Comparison of ENCODE assay signal across 10 cellular contexts in the genomic region with DNA sequence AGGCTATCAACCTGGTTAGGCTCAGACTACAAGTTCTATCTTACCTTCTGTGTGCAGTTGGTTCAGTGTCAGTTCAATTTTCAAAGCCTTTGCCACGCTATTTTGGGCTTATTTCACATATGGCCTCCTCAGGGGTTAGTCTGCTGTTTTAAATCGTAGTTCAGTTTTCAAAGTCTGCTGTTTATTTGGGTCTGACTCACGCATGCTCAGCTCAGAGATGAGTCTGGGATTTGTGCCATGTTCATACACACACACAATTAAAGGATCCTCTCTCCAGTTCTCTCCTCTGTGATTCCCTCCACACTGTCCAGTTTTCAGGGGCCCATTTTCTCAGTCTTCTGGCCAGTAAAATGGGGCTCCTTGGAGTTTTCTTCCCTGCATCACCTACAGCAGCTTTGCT. TPM values are rescaled to one million over a fixed set of nuclear protein-coding genes. Genes with fewer than 3 reads are reported as not detected.
DNase-seq lines count a peak whose midpoint lies in the region; ATAC-seq, FAIRE-seq and TF ChIP-seq lines count a peak whose summit lies in the region.
"Had no signal": no experiment of that assay in that cellular context is flagged by ENCODE, and none has a peak within 500 bp of the region (broad histone marks: within the 10 kb centered on the region; RNA-seq: fewer than 3 reads in every experiment).

No MANE protein-coding gene starts in this region.

- H3K9ac ChIP-seq in GM23248, result peak overlapping the region; percentile 67

- 0 to 3% methylated on average over 3 of the region's 3 CpGs for WGBS in GM23248 (ENCODE audit: low coverage in 1 of 2, low lambda C conversion rate in 2 of 2, missing lambda C conversion rate in 2 of 2), 2 experiments
- WGBS in heart left ventricle, 4 donors, result 21 to 31% (median 24%) methylated on average over 3 of the region's 3 CpGs

- FAIRE-seq in GM19239 (lab: Jason Lieb, UNC), result no peak

- H3K9me2 ChIP-seq in GM23248 (ENCODE audit: insufficient read depth), result no peaks in the 10 kb centered on the region

- H3K4me1 ChIP-seq in GM23248 (ENCODE audit: insufficient read depth), result peaks cover 16% of the 10 kb centered on the region; the same call in 1 of the 2 replicates
- peaks cover 0 to 4% (median 0%) of the 10 kb centered on the region in 12 donors for H3K4me1 ChIP-seq in heart left ventricle

- H3K4me3 ChIP-seq in GM23248 (peak overlapping the region; percentile 60), heart left ventricle (peak overlapping the region in 4 of 12 donors; percentile 6 to 38 (median 16))

- H3K27ac ChIP-seq in GM23248 (peak overlapping the region; percentile 74), heart left ventricle (peak overlapping the region in 6 of 12 donors; percentile 4 to 55 (median 30))

- H3K9me3 ChIP-seq in GM23248 (ENCODE audit: low read depth), result no peaks in the 10 kb centered on the region
- H3K9me3 ChIP-seq in heart left ventricle, result no peaks in the 10 kb centered on the region

- no peaks in the 10 kb centered on the region for H4K20me1 ChIP-seq in GM23248 (ENCODE audit: insufficient read depth)

- in situ Hi-C loops in GM23248 (cut with MboI), result no loop called here

- H3K36me3 ChIP-seq in GM23248 (ENCODE audit: low read depth) (no peaks in the 10 kb centered on the region), heart left ventricle (no peaks in the 10 kb centered on the region)

- no peak for TF ChIP-seq POLR2A in heart left ventricle (IDR thresholded peaks at IDR 0.05)

- H3K27me3 ChIP-seq in GM23248 (replicated peaks; ENCODE audit: insufficient read depth), result no peaks in the 10 kb centered on the region
- H3K27me3 ChIP-seq in heart left ventricle, result peaks cover 0 to 2% (median 0%) of the 10 kb centered on the region in 9 donors

- peak overlapping the region; percentile 68 for H3K4me2 ChIP-seq in GM23248 (ENCODE audit: unreplicated experiment)

- H3F3A ChIP-seq in GM23248 (ENCODE audit: insufficient read depth), result peaks cover 5% of the 10 kb centered on the region; the same call in 1 of the 2 replicates

- intact Hi-C loops in heart left ventricle (cut with DNase I) (no loop called here), sciatic nerve (cut with DNase I) (no loop called here)

- H3K79me2 ChIP-seq in GM23248 (ENCODE audit: insufficient read depth), result no peaks in the 10 kb centered on the region

- peak; percentile 83 for DNase-seq in GM23248
- DNase-seq in amniotic epithelial cell (ENCODE audit: low read depth), result peak; percentile 59
- DNase-seq in heart left ventricle, result peak in 2 of 5 donors; percentile 10 to 22
- no peak for DNase-seq in sciatic nerve (ENCODE audit: low spot score)
- no peak for DNase-seq in GF-D8 (lab: John Stamatoyannopoulos, UW)
- DNase-seq in COLO668 (lab: John Stamatoyannopoulos, UW; ENCODE audit: unreplicated experiment), result no peak
- no peak for DNase-seq in activated CD4-positive, alpha-beta T cell treated with anti-CD3 and anti-CD28 coated beads for 1 hour
- no peak for DNase-seq in GM19239 (ENCODE audit: insufficient read length, low spot score)
- DNase-seq: activated T-cell treated with anti-CD3 and anti-CD28 coated beads, Interleukin-2, amount 50 U/mL, for 48 hours; Kasumi-1 had no signal

- H2AFZ ChIP-seq in GM23248, result peak overlapping the region; percentile 87

- no peak for TF ChIP-seq CTCF in heart left ventricle (IDR thresholded peaks at IDR 0.05)

- ATAC-seq in heart left ventricle (peak in 3 of 4 donors; percentile 69 to 73 (median 73)), sciatic nerve (peak; percentile 88)

RNA-seq across cellular contexts. Expression of gene ZFX, which starts 32.2 kb away (rescaled TPM):
- total RNA-seq in GM23248 (2014; rRNA removed; shearing (Covaris generic)), result 24.1 and 26.7 TPM in 2 replicates
- 16.7 and 19.6 TPM in 2 replicates for polyA plus RNA-seq in GM23248 (2016; fragmentation: Nextera tagmentation; extraction: Ambion mirVana)
- 10 to 100 TPM; 29.5 to 70.5 (median 44.8) TPM for total RNA-seq in heart left ventricle
- 1 to 10 TPM; 6.4 to 6.9 TPM for polyA plus RNA-seq in heart left ventricle
- total RNA-seq in sciatic nerve, result 75.1 TPM

Comparison
In these comparisons a context has a peak if more than half of its experiments do, and no peak if none do; other contexts are left out.
1. DNase-seq: peak in GM23248 (single experiment) and amniotic epithelial cell (single experiment); none in sciatic nerve (single experiment), GF-D8 (single experiment), COLO668 (single experiment), activated CD4-positive, alpha-beta T cell treated with anti-CD3 and anti-CD28 coated beads for 1 hour (single experiment) and GM19239 (single experiment).